ENCODE assay signal across 1 cellular context in the genomic region with DNA sequence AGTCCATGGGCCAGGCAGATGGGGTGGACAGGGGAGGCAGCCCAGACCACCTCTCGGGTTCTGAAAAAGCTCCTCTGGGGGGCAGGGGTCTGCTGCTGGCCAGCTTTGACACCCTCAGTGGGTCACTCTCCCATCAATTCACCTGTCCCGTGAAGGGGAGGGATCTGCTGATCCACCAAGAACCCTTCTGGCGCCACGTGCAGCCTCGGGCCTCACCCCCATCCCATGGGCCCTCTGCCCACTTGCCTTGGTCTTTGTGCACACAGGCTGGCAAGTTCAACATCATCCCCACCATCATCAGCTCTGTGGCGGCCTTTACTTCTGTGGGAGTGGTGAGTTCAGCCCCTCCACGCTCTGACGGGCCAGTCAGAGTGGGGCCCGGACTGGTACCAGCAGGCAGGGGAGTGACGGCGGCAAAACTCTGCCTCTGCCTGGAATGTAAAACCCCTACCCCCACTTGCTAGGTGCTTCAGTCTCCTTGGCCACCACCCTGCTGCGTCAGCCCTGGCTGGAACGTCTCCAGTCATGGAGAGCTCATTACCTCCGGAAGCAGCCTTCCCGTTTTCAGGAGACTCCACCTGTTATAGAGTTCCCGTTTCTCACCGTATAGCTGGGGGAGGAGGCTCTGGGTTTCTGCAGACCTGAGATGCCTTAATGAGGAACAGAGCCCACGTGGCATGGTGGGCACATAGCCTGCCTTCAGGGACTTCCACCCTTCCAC.
A peak's percentile ranks its signal among the peaks of the same experiment; 100 is the strongest.
TF ChIP-seq lines count a peak whose summit lies in the region.

No MANE protein-coding gene starts in this region.

TF ChIP-seq in K562, 482 proteins besides CTCF, POLR2A, EP300 and RAD21:
- TF ChIP-seq SPI1 (IDR thresholded peaks at IDR 0.05; ENCODE audit: borderline replicate concordance, low read depth, low read length) (peak; percentile 71; the same call in 1 of the 2 replicates), ZNF224 (CRISPR knock-in tag; IDR thresholded peaks at IDR 0.05) (no peak), RFX1 (IDR thresholded peaks at IDR 0.05) (peak; percentile 24; the same call in 1 of the 2 replicates), TEAD1 (CRISPR knock-in tag; IDR thresholded peaks at IDR 0.05) (0 out of 4 replicates have a peak, but pooled peaks of 1 of the 2 experiments have one; percentile 44), C11orf30 (IDR thresholded peaks at IDR 0.05; ENCODE audit: low read depth) (peak; percentile 27; the same call in 1 of the 2 replicates), KAT7 (CRISPR knock-in tag; IDR thresholded peaks at IDR 0.05; ENCODE audit: borderline replicate concordance) (no peak), FIP1L1 (IDR thresholded peaks at IDR 0.05; ENCODE audit: low read depth, low read length, poor library complexity, severe bottlenecking) (no peak), NFE2 (IDR thresholded peaks at IDR 0.05; ENCODE audit: low read depth) (peak; percentile 46; the same call in 1 of the 2 replicates), ZEB2 (IDR thresholded peaks at IDR 0.05) (peak; percentile 40; the same call in 1 of the 2 replicates), KLF10 (CRISPR knock-in tag; IDR thresholded peaks at IDR 0.05) (no peak), TFAP4 (CRISPR knock-in tag; IDR thresholded peaks at IDR 0.05; ENCODE audit: borderline replicate concordance) (0 out of 2 replicates have a peak, but pooled peaks have one; percentile 6), MYC (IDR thresholded peaks at IDR 0.05; ENCODE audit: low read depth, low read length) (peak; percentile 35; the same call in 1 of the 2 replicates), MYC (CRISPR knock-in tag; IDR thresholded peaks at IDR 0.05; ENCODE audit: borderline replicate concordance, low read depth) (no peak), NFIC (IDR thresholded peaks at IDR 0.05) (peak; percentile 25; the same call in 1 of the 2 replicates), TAF7 (tag; IDR thresholded peaks at IDR 0.05) (no peak)
- TF ChIP-seq, protein P1, sequence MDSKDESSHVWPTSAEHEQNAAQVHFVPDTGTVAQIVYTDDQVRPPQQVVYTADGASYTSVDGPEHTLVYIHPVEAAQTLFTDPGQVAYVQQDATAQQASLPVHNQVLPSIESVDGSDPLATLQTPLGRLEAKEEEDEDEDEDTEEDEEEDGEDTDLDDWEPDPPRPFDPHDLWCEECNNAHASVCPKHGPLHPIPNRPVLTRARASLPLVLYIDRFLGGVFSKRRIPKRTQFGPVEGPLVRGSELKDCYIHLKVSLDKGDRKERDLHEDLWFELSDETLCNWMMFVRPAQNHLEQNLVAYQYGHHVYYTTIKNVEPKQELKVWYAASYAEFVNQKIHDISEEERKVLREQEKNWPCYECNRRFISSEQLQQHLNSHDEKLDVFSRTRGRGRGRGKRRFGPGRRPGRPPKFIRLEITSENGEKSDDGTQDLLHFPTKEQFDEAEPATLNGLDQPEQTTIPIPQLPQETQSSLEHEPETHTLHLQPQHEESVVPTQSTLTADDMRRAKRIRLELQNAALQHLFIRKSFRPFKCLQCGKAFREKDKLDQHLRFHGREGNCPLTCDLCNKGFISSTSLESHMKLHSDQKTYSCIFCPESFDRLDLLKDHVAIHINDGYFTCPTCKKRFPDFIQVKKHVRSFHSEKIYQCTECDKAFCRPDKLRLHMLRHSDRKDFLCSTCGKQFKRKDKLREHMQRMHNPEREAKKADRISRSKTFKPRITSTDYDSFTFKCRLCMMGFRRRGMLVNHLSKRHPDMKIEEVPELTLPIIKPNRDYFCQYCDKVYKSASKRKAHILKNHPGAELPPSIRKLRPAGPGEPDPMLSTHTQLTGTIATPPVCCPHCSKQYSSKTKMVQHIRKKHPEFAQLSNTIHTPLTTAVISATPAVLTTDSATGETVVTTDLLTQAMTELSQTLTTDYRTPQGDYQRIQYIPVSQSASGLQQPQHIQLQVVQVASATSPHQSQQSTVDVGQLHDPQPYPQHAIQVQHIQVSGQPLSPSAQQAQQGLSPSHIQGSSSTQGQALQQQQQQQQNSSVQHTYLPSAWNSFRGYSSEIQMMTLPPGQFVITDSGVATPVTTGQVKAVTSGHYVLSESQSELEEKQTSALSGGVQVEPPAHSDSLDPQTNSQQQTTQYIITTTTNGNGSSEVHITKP (IDR thresholded peaks at IDR 0.05; ENCODE audit: partially characterized antibody), result peak; percentile 28
TF ChIP-seq in K562: peak in this region for 10.
